12 cellular contexts compared by ENCODE assay signal in genomic region chr9:92650839-92651621, GRCh38. TPM values are rescaled to one million over a fixed set of nuclear protein-coding genes. Genes with fewer than 3 reads are reported as not detected.
A peak's percentile ranks its signal among the peaks of the same experiment; 100 is the strongest.
DNase-seq lines count a peak whose midpoint lies in the region; ATAC-seq and TF ChIP-seq lines count a peak whose summit lies in the region.
"Had no signal": no experiment of that assay in that cellular context is flagged by ENCODE, and none has a peak within 500 bp of the region (broad histone marks: within the 10 kb centered on the region; RNA-seq: fewer than 3 reads in every experiment).

No MANE protein-coding gene starts in this region.

- peaks cover 9% of the 10 kb centered on the region for H3K4me1 ChIP-seq in right cardiac atrium (ENCODE audit: control insufficient read depth, insufficient read depth, low read length)
- peaks cover 0 to 54% (median 41%) of the 10 kb centered on the region in 4 donors for H3K4me1 ChIP-seq in sigmoid colon

- peak overlapping the region; percentile 79 for H3K27ac ChIP-seq in right cardiac atrium (ENCODE audit: low read length)
- peak overlapping the region; percentile 44 to 77 (median 75) for H3K27ac ChIP-seq in sigmoid colon

- intact Hi-C loops in right cardiac atrium (cut with DNase I), result loop anchor here in 1 of 4 donors (10.0 kb wide), 1 partner anchor 134 kb away; no protein-coding TSS in a partner anchor
- intact Hi-C loops in sigmoid colon (cut with DNase I), result loop anchor here (10.0 kb wide), 1 partner anchor 506 kb away; no protein-coding TSS in a partner anchor

- TF ChIP-seq POLR2A in sigmoid colon (IDR thresholded peaks at IDR 0.05), result no peak

- TF ChIP-seq EP300 in sigmoid colon (IDR thresholded peaks at IDR 0.05), result no peak

- no peak overlapping the region for H3K4me3 Mint-ChIP-seq in natural killer cell treated with Interleukin-12 subunit alpha and Interleukin-12 subunit beta and Interleukin-15 and Interleukin-18, amount 100 ng/mL, for 72 hours

- peak; percentile 79 to 92 for ATAC-seq in right cardiac atrium
- ATAC-seq in GM18519 (IDR thresholded peaks at IDR 0.05; ENCODE audit: low FRiP score, unreplicated experiment), result no peak
- ATAC-seq in natural killer cell treated with Interleukin-12 subunit alpha and Interleukin-12 subunit beta and Interleukin-15 and Interleukin-18, amount 100 ng/mL, for 72 hours, result no peak

- H3K36me3 Mint-ChIP-seq in natural killer cell treated with Interleukin-12 subunit alpha and Interleukin-12 subunit beta and Interleukin-15 and Interleukin-18, amount 100 ng/mL, for 72 hours, result peaks cover 22% of the 10 kb centered on the region

- no peak overlapping the region for H3K27ac Mint-ChIP-seq in natural killer cell treated with Interleukin-12 subunit alpha and Interleukin-12 subunit beta and Interleukin-15 and Interleukin-18, amount 100 ng/mL, for 72 hours

- H3K4me3 ChIP-seq in H7 (ENCODE audit: insufficient read depth, low read depth, low read length) (no peak overlapping the region), cardiac fibroblast (replicated peaks in 1 of 2; ENCODE audit: low read depth in 2 of 2, low read length in 2 of 2) (peak overlapping the region in 1 of 2 donors; percentile 16), right cardiac atrium (ENCODE audit: low read length) (no peak overlapping the region), sigmoid colon (no peak overlapping the region)

- DNase-seq in H7, result peak; percentile 6
- peak; percentile 38 to 95 for DNase-seq in cardiac fibroblast (ENCODE audit: low read depth in 2 of 2)
- DNase-seq in right cardiac atrium, result peak; percentile 70 to 92 (median 89)
- DNase-seq in sigmoid colon, result peak; percentile 92
- DNase-seq in natural killer cell treated with Interleukin-12 subunit alpha and Interleukin-12 subunit beta and Interleukin-15 and Interleukin-18, amount 100 ng/mL, for 72 hours (ENCODE audit: low spot score), result no peak
- DNase-seq in NCI-H1436 treated with DMSO at 0.1 percent for 48 hours (lab: John Stamatoyannopoulos, UW), result no peak
- DNase-seq in AG08396 (ENCODE audit: low spot score), result no peak
- DNase-seq: COR-L47; NCI-H524 treated with DMSO at 0.1 percent for 48 hours; SIG-M5; stimulated activated CD4-positive, alpha-beta T cell treated with anti-CD3 and anti-CD28 coated beads, Interleukin-4, amount 100 ng/mL, for 1 hour had no signal

- no peaks in the 10 kb centered on the region for H3K9me3 Mint-ChIP-seq in natural killer cell treated with Interleukin-12 subunit alpha and Interleukin-12 subunit beta and Interleukin-15 and Interleukin-18, amount 100 ng/mL, for 72 hours

- H3K9me3 ChIP-seq in right cardiac atrium (ENCODE audit: control insufficient read depth, low read length) (no peaks in the 10 kb centered on the region), sigmoid colon (no peaks in the 10 kb centered on the region)

- no peaks in the 10 kb centered on the region for H3K27me3 ChIP-seq in H7 (ENCODE audit: control insufficient read depth, insufficient read depth, low read length)
- no peaks in the 10 kb centered on the region for H3K27me3 ChIP-seq in right cardiac atrium (ENCODE audit: control insufficient read depth, insufficient read depth)
- no peaks in the 10 kb centered on the region for H3K27me3 ChIP-seq in sigmoid colon

- H3K36me3 ChIP-seq in H7 (replicated peaks; ENCODE audit: control insufficient read depth, insufficient read depth, low read length), result peaks cover 4% of the 10 kb centered on the region
- H3K36me3 ChIP-seq in sigmoid colon, result peaks cover 0 to 41% (median 9%) of the 10 kb centered on the region in 4 donors

- TF ChIP-seq CTCF in cardiac fibroblast (IDR thresholded peaks at IDR 0.05; ENCODE audit: low read depth, low read length) (no peak), sigmoid colon (IDR thresholded peaks at IDR 0.05) (no peak)

- peaks cover 5 to 12% of the 10 kb centered on the region in 2 donors for H3K4me1 Mint-ChIP-seq in natural killer cell treated with Interleukin-12 subunit alpha and Interleukin-12 subunit beta and Interleukin-15 and Interleukin-18, amount 100 ng/mL, for 72 hours (ENCODE audit: low read depth in 2 of 2)

- no peaks in the 10 kb centered on the region for H3K27me3 Mint-ChIP-seq in natural killer cell treated with Interleukin-12 subunit alpha and Interleukin-12 subunit beta and Interleukin-15 and Interleukin-18, amount 100 ng/mL, for 72 hours

- WGBS in right cardiac atrium, result 45% methylated on average over 10 of the region's 10 CpGs
- WGBS in sigmoid colon, 2 donors, result 89 to 94% methylated on average over 10 of the region's 10 CpGs

RNA-seq across cellular contexts. Expression of gene IPPK, which starts 18.9 kb away (rescaled TPM):
- total RNA-seq in H7 (2014; rRNA removed; shearing (Covaris generic)), result 10.6 and 12.5 TPM in 2 replicates
- total RNA-seq in right cardiac atrium (10 to 100 TPM; 10.2 to 20.9 (median 11.6) TPM), sigmoid colon (10 to 100 TPM in 1 of 4 donors, 1 to 10 TPM in 3; 5.7 to 12.5 (median 6.9) TPM)
- polyA plus RNA-seq in right cardiac atrium (8.6 TPM), sigmoid colon (1 to 10 TPM; 3.6 to 7.8 (median 4.4) TPM)
- 10 to 100 TPM; 11.8 to 21.9 TPM for total RNA-seq in natural killer cell treated with Interleukin-12 subunit alpha and Interleukin-12 subunit beta and Interleukin-15 and Interleukin-18, amount 100 ng/mL, for 72 hours

Comparison
In these comparisons a context has a peak if more than half of its experiments do, and no peak if none do; other contexts are left out.
1. DNase-seq: peak in H7 (single experiment), cardiac fibroblast (2 of 2), right cardiac atrium (3 of 3) and sigmoid colon (single experiment); none in natural killer cell treated with Interleukin-12 subunit alpha and Interleukin-12 subunit beta and Interleukin-15 and Interleukin-18, amount 100 ng/mL, for 72 hours (single experiment), NCI-H1436 treated with DMSO at 0.1 percent for 48 hours (single experiment) and AG08396 (single experiment).
2. ATAC-seq: peak in right cardiac atrium (2 of 2); none in GM18519 (single experiment) and natural killer cell treated with Interleukin-12 subunit alpha and Interleukin-12 subunit beta and Interleukin-15 and Interleukin-18, amount 100 ng/mL, for 72 hours (0 of 2).